ENCODE assay signal across 10 cellular contexts in the genomic region with DNA sequence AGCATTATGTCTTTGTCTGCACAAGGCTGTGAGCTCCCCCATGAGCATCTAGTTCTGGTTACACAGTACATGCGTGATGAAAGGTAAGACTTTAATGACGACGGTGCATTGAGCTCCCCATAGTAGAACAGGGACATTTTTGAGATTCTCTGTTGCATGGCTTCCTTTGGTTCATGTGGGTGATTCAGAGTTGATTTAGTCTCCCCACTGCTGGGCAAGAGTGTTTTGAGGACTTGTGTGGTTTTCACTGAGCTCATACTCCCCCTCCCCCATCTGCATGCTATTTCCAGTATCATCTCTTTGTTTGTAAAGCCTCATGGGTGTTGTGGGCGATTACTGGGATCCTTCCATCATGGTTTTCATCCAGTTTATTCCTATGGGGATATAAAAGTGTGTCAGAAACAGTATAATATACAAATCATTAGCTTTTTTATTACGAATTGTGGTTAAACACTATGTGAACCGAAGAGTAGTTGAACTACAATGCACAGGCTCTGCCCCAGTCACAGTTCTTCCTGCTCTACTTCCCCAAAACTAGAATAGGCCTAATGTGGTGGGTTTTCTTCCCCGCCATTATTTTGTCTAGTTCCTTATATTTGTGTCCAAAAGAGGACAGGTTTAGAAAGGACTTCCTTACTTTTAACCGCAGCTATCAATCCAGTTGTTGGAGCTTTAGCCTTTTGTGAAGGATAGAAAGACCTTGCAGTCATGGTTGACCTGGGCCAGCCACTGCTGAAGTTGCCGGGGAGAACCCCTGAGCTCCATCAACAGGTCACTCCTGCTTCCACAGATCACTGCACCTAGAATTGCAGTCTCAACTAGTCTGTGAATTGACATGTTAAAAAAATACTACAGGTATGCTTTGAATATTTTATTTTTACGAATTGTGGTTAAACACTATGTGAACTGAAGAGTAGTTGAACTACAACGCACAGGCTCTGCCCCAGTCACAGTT. TPM values are rescaled to one million over a fixed set of nuclear protein-coding genes. Genes with fewer than 3 reads are reported as not detected.
DNase-seq lines count a peak whose midpoint lies in the region; ATAC-seq and FAIRE-seq lines count a peak whose summit lies in the region.
"Had no signal": no experiment of that assay in that cellular context is flagged by ENCODE, and none has a peak within 500 bp of the region (broad histone marks: within the 10 kb centered on the region; RNA-seq: fewer than 3 reads in every experiment).

No MANE protein-coding gene starts in this region.

- H3K27me3 Mint-ChIP-seq in activated T-helper 17 cell treated with anti-CD3 and anti-CD28 coated beads, Interleukin-2, amount 50 U/mL, for 72 hours, result no peaks in the 10 kb centered on the region
- no peaks in the 10 kb centered on the region for H3K27me3 Mint-ChIP-seq in stimulated activated naive CD8-positive, alpha-beta T cell treated with anti-CD3 and anti-CD28 coated beads, Interleukin-15, amount 100 ng/mL, for 72 hours

- peak; percentile 41 for DNase-seq in NCI-H2107 treated with DMSO at 0.1 percent for 48 hours (lab: John Stamatoyannopoulos, UW; ENCODE audit: unreplicated experiment)
- DNase-seq in NCI-H2107 (lab: John Stamatoyannopoulos, UW), result no peak
- no peak for DNase-seq in stimulated activated naive CD8-positive, alpha-beta T cell treated with anti-CD3 and anti-CD28 coated beads, Interleukin-15, amount 100 ng/mL, for 72 hours
- no peak for DNase-seq in LoVo (ENCODE audit: low spot score)
- no peak for DNase-seq in frontal cortex (ENCODE audit: low spot score in 2 of 2)
- DNase-seq: left cardiac atrium, NCI-H187 treated with DMSO at 0.1 percent for 48 hours had no signal

- H3K4me1 Mint-ChIP-seq in activated T-helper 17 cell treated with anti-CD3 and anti-CD28 coated beads, Interleukin-2, amount 50 U/mL, for 72 hours, result peaks cover 14% of the 10 kb centered on the region
- peaks cover 41% of the 10 kb centered on the region for H3K4me1 Mint-ChIP-seq in stimulated activated naive CD8-positive, alpha-beta T cell treated with anti-CD3 and anti-CD28 coated beads, Interleukin-15, amount 100 ng/mL, for 72 hours

- ATAC-seq in HG03378 (IDR thresholded peaks at IDR 0.05; ENCODE audit: unreplicated experiment) (peak; percentile 41), HG02840 (IDR thresholded peaks at IDR 0.05; ENCODE audit: low FRiP score, unreplicated experiment) (no peak)
- peak; percentile 52 for ATAC-seq in activated T-helper 17 cell treated with anti-CD3 and anti-CD28 coated beads, Interleukin-2, amount 50 U/mL, for 72 hours (replicated peaks)
- ATAC-seq in stimulated activated naive CD8-positive, alpha-beta T cell treated with anti-CD3 and anti-CD28 coated beads, Interleukin-15, amount 100 ng/mL, for 72 hours, result peak; percentile 10
- ATAC-seq: left cardiac atrium had no signal

- no peak for FAIRE-seq in frontal cortex (lab: Jason Lieb, UNC)

- H3K9me3 Mint-ChIP-seq in activated T-helper 17 cell treated with anti-CD3 and anti-CD28 coated beads, Interleukin-2, amount 50 U/mL, for 72 hours, result no peaks in the 10 kb centered on the region
- H3K9me3 Mint-ChIP-seq in stimulated activated naive CD8-positive, alpha-beta T cell treated with anti-CD3 and anti-CD28 coated beads, Interleukin-15, amount 100 ng/mL, for 72 hours, result no peaks in the 10 kb centered on the region

- H3K27ac Mint-ChIP-seq in activated T-helper 17 cell treated with anti-CD3 and anti-CD28 coated beads, Interleukin-2, amount 50 U/mL, for 72 hours, result no peak overlapping the region
- H3K27ac Mint-ChIP-seq in stimulated activated naive CD8-positive, alpha-beta T cell treated with anti-CD3 and anti-CD28 coated beads, Interleukin-15, amount 100 ng/mL, for 72 hours, result peak overlapping the region in 1 of 2 donors; percentile 39

- H3K36me3 Mint-ChIP-seq in activated T-helper 17 cell treated with anti-CD3 and anti-CD28 coated beads, Interleukin-2, amount 50 U/mL, for 72 hours (ENCODE audit: low read depth), result no peaks in the 10 kb centered on the region

- H3K4me3 Mint-ChIP-seq in activated T-helper 17 cell treated with anti-CD3 and anti-CD28 coated beads, Interleukin-2, amount 50 U/mL, for 72 hours, result no peak overlapping the region
- H3K4me3 Mint-ChIP-seq in stimulated activated naive CD8-positive, alpha-beta T cell treated with anti-CD3 and anti-CD28 coated beads, Interleukin-15, amount 100 ng/mL, for 72 hours, result no peak overlapping the region

RNA-seq across cellular contexts. Expression of a gene that starts 30.4 kb away (rescaled TPM):
- 1 to 10 TPM in 1 of 2 donors, under 1 TPM in 1; 0.69 to 1.2 TPM for total RNA-seq in activated T-helper 17 cell treated with anti-CD3 and anti-CD28 coated beads, Interleukin-2, amount 50 U/mL, for 72 hours
- 57.9 TPM for total RNA-seq in frontal cortex

Comparison
In these comparisons a context has a peak if more than half of its experiments do, and no peak if none do; other contexts are left out.
1. RNA of a gene that starts 30.4 kb away (total RNA-seq): 57.9 TPM in frontal cortex (single experiment); 0.69 to 1.2 TPM in activated T-helper 17 cell treated with anti-CD3 and anti-CD28 coated beads, Interleukin-2, amount 50 U/mL, for 72 hours; every median in the first group is over 10 times any median in the second.